1 cellular context compared by ENCODE assay signal in the genomic region with DNA sequence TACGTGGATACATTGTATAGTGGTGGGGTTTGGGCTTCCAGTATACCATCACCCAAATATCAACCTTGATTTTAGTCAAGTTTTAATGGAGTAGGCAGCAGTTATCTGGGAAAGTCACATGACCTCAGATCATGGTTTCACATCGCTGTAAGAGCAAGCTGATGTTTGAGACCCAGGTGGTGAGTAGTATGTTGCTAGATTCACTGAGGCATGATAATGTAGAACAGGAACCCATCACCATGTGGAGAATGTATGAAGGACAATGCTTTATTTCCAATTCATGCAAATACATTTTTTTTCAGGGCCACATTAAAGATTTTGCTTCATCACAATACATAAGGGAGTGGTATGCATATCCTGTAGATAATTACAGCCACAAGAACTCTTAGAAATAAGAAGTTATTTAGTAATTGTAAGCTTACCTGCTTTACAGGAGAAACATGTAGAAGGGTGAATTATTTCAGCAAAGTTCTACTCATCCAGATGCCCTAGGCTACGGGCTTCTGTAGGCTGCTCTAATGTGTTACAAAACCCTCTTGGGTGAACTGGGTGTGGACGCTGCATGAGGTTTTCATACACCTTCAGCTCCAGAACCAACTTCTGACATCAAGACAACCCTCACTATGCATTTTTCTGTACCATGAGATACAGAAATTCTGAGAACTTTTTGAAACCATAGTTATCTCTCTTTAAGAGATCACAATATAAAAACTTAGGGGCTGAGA.
TF ChIP-seq lines count a peak whose summit lies in the region.

No MANE protein-coding gene starts in this region.

TF ChIP-seq in GM12878, 131 proteins besides CTCF, POLR2A, EP300 and RAD21 (continued from another document):
- TF ChIP-seq, protein P1, sequence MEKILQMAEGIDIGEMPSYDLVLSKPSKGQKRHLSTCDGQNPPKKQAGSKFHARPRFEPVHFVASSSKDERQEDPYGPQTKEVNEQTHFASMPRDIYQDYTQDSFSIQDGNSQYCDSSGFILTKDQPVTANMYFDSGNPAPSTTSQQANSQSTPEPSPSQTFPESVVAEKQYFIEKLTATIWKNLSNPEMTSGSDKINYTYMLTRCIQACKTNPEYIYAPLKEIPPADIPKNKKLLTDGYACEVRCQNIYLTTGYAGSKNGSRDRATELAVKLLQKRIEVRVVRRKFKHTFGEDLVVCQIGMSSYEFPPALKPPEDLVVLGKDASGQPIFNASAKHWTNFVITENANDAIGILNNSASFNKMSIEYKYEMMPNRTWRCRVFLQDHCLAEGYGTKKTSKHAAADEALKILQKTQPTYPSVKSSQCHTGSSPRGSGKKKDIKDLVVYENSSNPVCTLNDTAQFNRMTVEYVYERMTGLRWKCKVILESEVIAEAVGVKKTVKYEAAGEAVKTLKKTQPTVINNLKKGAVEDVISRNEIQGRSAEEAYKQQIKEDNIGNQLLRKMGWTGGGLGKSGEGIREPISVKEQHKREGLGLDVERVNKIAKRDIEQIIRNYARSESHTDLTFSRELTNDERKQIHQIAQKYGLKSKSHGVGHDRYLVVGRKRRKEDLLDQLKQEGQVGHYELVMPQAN (conservative IDR thresholded peaks at IDR 0.05) = no peak
TF ChIP-seq in GM12878: peak in this region for 1.
